Comparison of ENCODE assay signal across 8 cellular contexts in genomic region chr1:58162952-58163550, GRCh38.
DNase-seq lines count a peak whose midpoint lies in the region; ATAC-seq and TF ChIP-seq lines count a peak whose summit lies in the region.

No MANE protein-coding gene starts in this region.

- H3K27ac ChIP-seq in ovary = no peak overlapping the region

- no peaks in the 10 kb centered on the region for H3K9me3 ChIP-seq in ovary

- H3K36me3 ChIP-seq in ovary = no peaks in the 10 kb centered on the region

- H3K4me3 ChIP-seq in AG09309 (ENCODE audit: control insufficient read depth, low read depth, low read length) (no peak overlapping the region), ovary (no peak overlapping the region)

- ATAC-seq in GM21717 (IDR thresholded peaks at IDR 0.05; ENCODE audit: unreplicated experiment) = no peak

- DNase-seq in AG09309 (ENCODE audit: low read depth) (peak; percentile 37), GM13976 (ENCODE audit: low spot score) (no peak), NCI-H1694 (lab: John Stamatoyannopoulos, UW) (peak; percentile 71), UCSD-AML1 (lab: John Stamatoyannopoulos, UW; ENCODE audit: unreplicated experiment) (peak; percentile 9), foreskin melanocyte (peak; percentile 43), ovary (peak; percentile 21 to 49 (median 30))
- DNase-seq in effector CD4-positive, alpha-beta T cell = no peak

- no peaks in the 10 kb centered on the region for H3K27me3 ChIP-seq in ovary

- TF ChIP-seq EP300 in ovary (IDR thresholded peaks at IDR 0.05) = no peak

- TF ChIP-seq POLR2A in ovary (IDR thresholded peaks at IDR 0.05) = no peak

- in situ Hi-C loops in GM13976 (cut with MboI; ENCODE audit: low sequenced_read_pairs, unreplicated experiment) = no loop called here

- intact Hi-C loops in ovary (cut with DNase I) = loop anchor here in 1 of 4 donors (5.0 kb wide), 1 partner anchor 1331 kb away; no protein-coding TSS in a partner anchor

- whole genome bisulfite sequencing in ovary, 3 donors = 26 to 29% (median 27%) methylated on average over 9 of the region's 9 CpGs

- peaks cover 4% of the 10 kb centered on the region for H3K4me1 ChIP-seq in ovary (ENCODE audit: insufficient read depth)

- peak; percentile 93 for TF ChIP-seq CTCF in AG09309 (IDR thresholded peaks at IDR 0.05; ENCODE audit: control insufficient read depth, insufficient read depth, low read depth, low read length, missing control alignments)
- peak; percentile 76 for TF ChIP-seq CTCF in GM13976 (IDR thresholded peaks at IDR 0.05; ENCODE audit: borderline replicate concordance, control extremely low read depth, extremely low read depth, insufficient read depth, missing control alignments)
- TF ChIP-seq CTCF in ovary (IDR thresholded peaks at IDR 0.05) = peak in 2 of 3 donors; percentile 17 to 42

Comparison
In these comparisons a context has a peak if more than half of its experiments do, and no peak if none do; other contexts are left out.
1. DNase-seq: peak in AG09309 (single experiment), NCI-H1694 (single experiment), UCSD-AML1 (single experiment), foreskin melanocyte (single experiment) and ovary (5 of 5); none in GM13976 (single experiment) and effector CD4-positive, alpha-beta T cell (single experiment).
2. CTCF ChIP-seq: peak in every context shown above with its lines; median percentile 93 in AG09309; 76 in GM13976; 30 in ovary.